Comparison of ENCODE assay signal across 1 cellular context in the genomic region with DNA sequence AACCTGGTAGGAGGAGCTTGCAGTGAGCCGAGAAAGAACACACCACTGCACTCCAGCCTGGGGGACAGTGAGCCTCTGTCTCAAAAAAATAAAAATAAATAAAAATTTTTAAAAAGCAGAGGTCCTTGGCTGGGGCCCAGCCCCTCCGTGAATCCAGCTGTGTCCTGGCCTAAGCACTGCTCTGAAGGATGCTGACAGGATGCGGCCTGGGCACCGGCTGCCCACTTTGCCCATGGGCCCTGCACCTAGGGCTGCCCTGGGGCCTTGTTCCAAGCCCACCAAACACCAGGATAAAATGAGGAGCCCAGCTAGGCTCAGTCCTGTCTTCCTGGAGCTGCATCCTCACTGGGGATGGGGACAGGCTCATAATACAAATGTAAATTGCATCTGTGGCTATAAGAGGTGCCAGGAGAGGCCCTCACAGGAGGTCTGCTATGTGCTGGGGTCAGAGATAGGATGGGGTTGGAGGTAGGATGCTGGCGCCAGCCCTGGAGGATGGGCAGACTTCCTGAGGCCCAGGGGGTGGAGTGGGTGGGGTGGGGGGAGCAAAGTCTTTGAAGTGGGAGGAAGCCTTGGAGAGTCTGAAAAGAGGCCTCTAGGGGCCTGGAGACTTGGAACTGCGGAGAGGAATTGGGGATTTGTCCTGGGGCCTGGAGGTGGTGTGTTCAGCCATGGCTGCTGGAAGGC.
TF ChIP-seq lines count a peak whose summit lies in the region.

No MANE protein-coding gene starts in this region.

TF ChIP-seq in WTC11, 78 proteins besides CTCF, POLR2A, EP300 and RAD21 (continued from another document):
- TF ChIP-seq, protein P1, sequence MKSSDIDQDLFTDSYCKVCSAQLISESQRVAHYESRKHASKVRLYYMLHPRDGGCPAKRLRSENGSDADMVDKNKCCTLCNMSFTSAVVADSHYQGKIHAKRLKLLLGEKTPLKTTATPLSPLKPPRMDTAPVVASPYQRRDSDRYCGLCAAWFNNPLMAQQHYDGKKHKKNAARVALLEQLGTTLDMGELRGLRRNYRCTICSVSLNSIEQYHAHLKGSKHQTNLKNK (CRISPR knock-in tag; IDR thresholded peaks at IDR 0.05): no peak
- TF ChIP-seq NFATC4 (CRISPR knock-in tag; IDR thresholded peaks at IDR 0.05): no peak
- no peak for TF ChIP-seq ZNF219 (CRISPR knock-in tag; IDR thresholded peaks at IDR 0.05; ENCODE audit: borderline replicate concordance)
- TF ChIP-seq, protein P2, sequence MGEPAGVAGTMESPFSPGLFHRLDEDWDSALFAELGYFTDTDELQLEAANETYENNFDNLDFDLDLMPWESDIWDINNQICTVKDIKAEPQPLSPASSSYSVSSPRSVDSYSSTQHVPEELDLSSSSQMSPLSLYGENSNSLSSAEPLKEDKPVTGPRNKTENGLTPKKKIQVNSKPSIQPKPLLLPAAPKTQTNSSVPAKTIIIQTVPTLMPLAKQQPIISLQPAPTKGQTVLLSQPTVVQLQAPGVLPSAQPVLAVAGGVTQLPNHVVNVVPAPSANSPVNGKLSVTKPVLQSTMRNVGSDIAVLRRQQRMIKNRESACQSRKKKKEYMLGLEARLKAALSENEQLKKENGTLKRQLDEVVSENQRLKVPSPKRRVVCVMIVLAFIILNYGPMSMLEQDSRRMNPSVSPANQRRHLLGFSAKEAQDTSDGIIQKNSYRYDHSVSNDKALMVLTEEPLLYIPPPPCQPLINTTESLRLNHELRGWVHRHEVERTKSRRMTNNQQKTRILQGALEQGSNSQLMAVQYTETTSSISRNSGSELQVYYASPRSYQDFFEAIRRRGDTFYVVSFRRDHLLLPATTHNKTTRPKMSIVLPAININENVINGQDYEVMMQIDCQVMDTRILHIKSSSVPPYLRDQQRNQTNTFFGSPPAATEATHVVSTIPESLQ (CRISPR knock-in tag; IDR thresholded peaks at IDR 0.05): no peak
- no peak for TF ChIP-seq PRRX2 (CRISPR knock-in tag; IDR thresholded peaks at IDR 0.05)
- TF ChIP-seq ZNF138 (CRISPR knock-in tag; conservative IDR thresholded peaks at IDR 0.05): no peak
- TF ChIP-seq ZNF396 (CRISPR knock-in tag; IDR thresholded peaks at IDR 0.05; ENCODE audit: borderline replicate concordance): no peak
- TF ChIP-seq, protein P3, sequence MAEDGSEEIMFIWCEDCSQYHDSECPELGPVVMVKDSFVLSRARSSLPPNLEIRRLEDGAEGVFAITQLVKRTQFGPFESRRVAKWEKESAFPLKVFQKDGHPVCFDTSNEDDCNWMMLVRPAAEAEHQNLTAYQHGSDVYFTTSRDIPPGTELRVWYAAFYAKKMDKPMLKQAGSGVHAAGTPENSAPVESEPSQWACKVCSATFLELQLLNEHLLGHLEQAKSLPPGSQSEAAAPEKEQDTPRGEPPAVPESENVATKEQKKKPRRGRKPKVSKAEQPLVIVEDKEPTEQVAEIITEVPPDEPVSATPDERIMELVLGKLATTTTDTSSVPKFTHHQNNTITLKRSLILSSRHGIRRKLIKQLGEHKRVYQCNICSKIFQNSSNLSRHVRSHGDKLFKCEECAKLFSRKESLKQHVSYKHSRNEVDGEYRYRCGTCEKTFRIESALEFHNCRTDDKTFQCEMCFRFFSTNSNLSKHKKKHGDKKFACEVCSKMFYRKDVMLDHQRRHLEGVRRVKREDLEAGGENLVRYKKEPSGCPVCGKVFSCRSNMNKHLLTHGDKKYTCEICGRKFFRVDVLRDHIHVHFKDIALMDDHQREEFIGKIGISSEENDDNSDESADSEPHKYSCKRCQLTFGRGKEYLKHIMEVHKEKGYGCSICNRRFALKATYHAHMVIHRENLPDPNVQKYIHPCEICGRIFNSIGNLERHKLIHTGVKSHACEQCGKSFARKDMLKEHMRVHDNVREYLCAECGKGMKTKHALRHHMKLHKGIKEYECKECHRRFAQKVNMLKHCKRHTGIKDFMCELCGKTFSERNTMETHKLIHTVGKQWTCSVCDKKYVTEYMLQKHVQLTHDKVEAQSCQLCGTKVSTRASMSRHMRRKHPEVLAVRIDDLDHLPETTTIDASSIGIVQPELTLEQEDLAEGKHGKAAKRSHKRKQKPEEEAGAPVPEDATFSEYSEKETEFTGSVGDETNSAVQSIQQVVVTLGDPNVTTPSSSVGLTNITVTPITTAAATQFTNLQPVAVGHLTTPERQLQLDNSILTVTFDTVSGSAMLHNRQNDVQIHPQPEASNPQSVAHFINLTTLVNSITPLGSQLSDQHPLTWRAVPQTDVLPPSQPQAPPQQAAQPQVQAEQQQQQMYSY (CRISPR knock-in tag; IDR thresholded peaks at IDR 0.05): no peak
- TF ChIP-seq, protein P4, sequence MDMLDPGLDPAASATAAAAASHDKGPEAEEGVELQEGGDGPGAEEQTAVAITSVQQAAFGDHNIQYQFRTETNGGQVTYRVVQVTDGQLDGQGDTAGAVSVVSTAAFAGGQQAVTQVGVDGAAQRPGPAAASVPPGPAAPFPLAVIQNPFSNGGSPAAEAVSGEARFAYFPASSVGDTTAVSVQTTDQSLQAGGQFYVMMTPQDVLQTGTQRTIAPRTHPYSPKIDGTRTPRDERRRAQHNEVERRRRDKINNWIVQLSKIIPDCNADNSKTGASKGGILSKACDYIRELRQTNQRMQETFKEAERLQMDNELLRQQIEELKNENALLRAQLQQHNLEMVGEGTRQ (CRISPR knock-in tag; IDR thresholded peaks at IDR 0.05): no peak
- no peak for TF ChIP-seq ZNF317 (CRISPR knock-in tag; IDR thresholded peaks at IDR 0.05; ENCODE audit: borderline replicate concordance, low read depth)
